ENCODE assay signal across 11 cellular contexts in genomic region chr14:33165144-33165925, GRCh38.
DNase-seq lines count a peak whose midpoint lies in the region; TF ChIP-seq lines count a peak whose summit lies in the region.
"Had no signal": no experiment of that assay in that cellular context is flagged by ENCODE, and none has a peak within 500 bp of the region (broad histone marks: within the 10 kb centered on the region; RNA-seq: fewer than 3 reads in every experiment).

No MANE protein-coding gene starts in this region.

- H3K27ac ChIP-seq in OCI-LY1 (ENCODE audit: low read depth, low read length, poor library complexity, severe bottlenecking) (peak overlapping the region; percentile 92), coronary artery (no peak overlapping the region)
- H3K27ac ChIP-seq: Peyer's patch, upper lobe of left lung had no signal

- H2AFZ ChIP-seq in OCI-LY1 (ENCODE audit: low read length): peak overlapping the region; percentile 62

- no peaks in the 10 kb centered on the region for H3K36me3 ChIP-seq in H7 (replicated peaks; ENCODE audit: control insufficient read depth, insufficient read depth, low read length)
- H3K36me3 ChIP-seq in OCI-LY1 (ENCODE audit: insufficient read depth, low read length): no peaks in the 10 kb centered on the region
- H3K36me3 ChIP-seq: Peyer's patch, upper lobe of left lung had no signal

- H3K9me3 ChIP-seq in OCI-LY1 (ENCODE audit: low read length): no peaks in the 10 kb centered on the region
- H3K9me3 ChIP-seq: Peyer's patch, upper lobe of left lung had no signal

- TF ChIP-seq CTCF in OCI-LY1 (IDR thresholded peaks at IDR 0.05; ENCODE audit: low read length) (no peak), epithelial cell of esophagus (IDR thresholded peaks at IDR 0.05; ENCODE audit: insufficient read depth, low read depth, low read length, missing control alignments) (no peak), coronary artery (IDR thresholded peaks at IDR 0.05) (no peak)

- H3F3A ChIP-seq in OCI-LY1 (ENCODE audit: insufficient read depth, low read length): no peaks in the 10 kb centered on the region

- no peaks in the 10 kb centered on the region for H3K79me2 ChIP-seq in OCI-LY1 (ENCODE audit: insufficient read depth, low read length)

- H3K4me3 ChIP-seq in H7 (ENCODE audit: insufficient read depth, low read depth, low read length) (no peak overlapping the region), OCI-LY1 (ENCODE audit: low read depth, low read length, poor library complexity, severe bottlenecking) (no peak overlapping the region), epithelial cell of esophagus (ENCODE audit: low read length) (no peak overlapping the region), coronary artery (no peak overlapping the region)
- H3K4me3 ChIP-seq: GM12878, Peyer's patch, upper lobe of left lung had no signal

- H3K9me2 ChIP-seq in OCI-LY1 (ENCODE audit: low read depth, low read length): no peaks in the 10 kb centered on the region

- peak overlapping the region; percentile 9; the same call in 1 of the 2 replicates for H3K9ac ChIP-seq in OCI-LY1 (ENCODE audit: low read length)

- no peaks in the 10 kb centered on the region for H4K20me1 ChIP-seq in OCI-LY1 (ENCODE audit: insufficient read depth, low read length)

- H3K27me3 ChIP-seq in H7 (ENCODE audit: control insufficient read depth, insufficient read depth, low read length) (no peaks in the 10 kb centered on the region), OCI-LY1 (ENCODE audit: insufficient read depth, low read length) (no peaks in the 10 kb centered on the region)
- H3K27me3 ChIP-seq: Peyer's patch, upper lobe of left lung had no signal

- peak overlapping the region; percentile 44 for H3K4me2 ChIP-seq in OCI-LY1 (ENCODE audit: low read length)

- DNase-seq in H7 (peak; percentile 6), epithelial cell of esophagus (ENCODE audit: low read depth) (peak; percentile 4), pons (ENCODE audit: low spot score) (peak; percentile 53), HCEC 1CT (no peak), coronary artery (ENCODE audit: low spot score) (no peak)
- DNase-seq in NK-92 treated with Interleukin-12 subunit alpha and Interleukin-12 subunit beta, amount 100 ng/mL, for 24 hours (lab: John Stamatoyannopoulos, UW): no peak
- DNase-seq: NCI-H1048, Peyer's patch, upper lobe of left lung had no signal

- peaks cover 48% of the 10 kb centered on the region for H3K4me1 ChIP-seq in OCI-LY1 (ENCODE audit: insufficient read depth, low read length, severe bottlenecking)
- H3K4me1 ChIP-seq: Peyer's patch, upper lobe of left lung had no signal

Comparison
In these comparisons a context has a peak if more than half of its experiments do, and no peak if none do; other contexts are left out.
1. DNase-seq: peak in H7 (single experiment), epithelial cell of esophagus (single experiment) and pons (single experiment); none in HCEC 1CT (single experiment), NK-92 treated with Interleukin-12 subunit alpha and Interleukin-12 subunit beta, amount 100 ng/mL, for 24 hours (single experiment) and coronary artery (single experiment).